8 cellular contexts compared by ENCODE assay signal in genomic region chr3:140942221-140943104, GRCh38. TPM values are rescaled to one million over a fixed set of nuclear protein-coding genes. Genes with fewer than 3 reads are reported as not detected.
DNase-seq lines count a peak whose midpoint lies in the region; ATAC-seq and TF ChIP-seq lines count a peak whose summit lies in the region.

No MANE protein-coding gene starts in this region.

- H3K27ac Mint-ChIP-seq in progenitor cell of endocrine pancreas: peak overlapping the region; percentile 99

- H3K27me3 ChIP-seq in adipocyte (replicated peaks; ENCODE audit: control insufficient read depth, insufficient read depth, low read length) (no peaks in the 10 kb centered on the region), left ventricle myocardium inferior (ENCODE audit: low read depth) (no peaks in the 10 kb centered on the region)

- peak overlapping the region; percentile 97 for H3K9ac ChIP-seq in adipocyte (ENCODE audit: low read length)

- H3K4me3 ChIP-seq in adipocyte (ENCODE audit: low read length) (peak overlapping the region; percentile 98), left ventricle myocardium inferior (peak overlapping the region; percentile 94)

- peak overlapping the region; percentile 93 for H3K4me3 Mint-ChIP-seq in progenitor cell of endocrine pancreas (ENCODE audit: low read depth)

- intact Hi-C loops in left ventricle myocardium inferior (cut with micrococcal nuclease): no loop called here

- DNase-seq in DMS114 treated with DMSO at 0.1 percent for 48 hours (lab: John Stamatoyannopoulos, UW; ENCODE audit: unreplicated experiment) (peak; percentile 25), GM20000 (ENCODE audit: low spot score) (peak; percentile 69), HS-5 (ENCODE audit: low read depth) (peak; percentile 35), SK-MEL-5 (ENCODE audit: low read depth, low spot score) (peak; percentile 71), adipocyte (ENCODE audit: low read depth) (peak; percentile 85), left ventricle myocardium inferior (peak; percentile 61), progenitor cell of endocrine pancreas (ENCODE audit: low spot score, unreplicated experiment) (peak; percentile 57)

- H3K36me3 ChIP-seq in adipocyte (ENCODE audit: control insufficient read depth, insufficient read depth, low read length, severe bottlenecking) (no peaks in the 10 kb centered on the region), left ventricle myocardium inferior (no peaks in the 10 kb centered on the region)

- peaks cover 27% of the 10 kb centered on the region for H3K4me1 ChIP-seq in adipocyte (ENCODE audit: control insufficient read depth, insufficient read depth, low read length)
- peaks cover 54% of the 10 kb centered on the region for H3K4me1 ChIP-seq in left ventricle myocardium inferior

- TF ChIP-seq CTCF in GM20000 (IDR thresholded peaks at IDR 0.05; ENCODE audit: extremely low read depth, missing control alignments): no peak
- no peak for TF ChIP-seq CTCF in left ventricle myocardium inferior (IDR thresholded peaks at IDR 0.05; ENCODE audit: borderline replicate concordance)
- no peak for TF ChIP-seq CTCF in progenitor cell of endocrine pancreas (IDR thresholded peaks at IDR 0.05; ENCODE audit: unreplicated experiment)

- H3K27ac ChIP-seq in left ventricle myocardium inferior (replicated peaks): peak overlapping the region; percentile 98

- ATAC-seq in GM18520 (IDR thresholded peaks at IDR 0.05; ENCODE audit: unreplicated experiment): no peak

- peaks cover 8% of the 10 kb centered on the region for H3K36me3 Mint-ChIP-seq in progenitor cell of endocrine pancreas (ENCODE audit: insufficient read depth)

- H3K4me1 Mint-ChIP-seq in progenitor cell of endocrine pancreas (ENCODE audit: low read depth): peaks cover 38% of the 10 kb centered on the region

- peaks cover 4% of the 10 kb centered on the region for H3K9me3 Mint-ChIP-seq in progenitor cell of endocrine pancreas (ENCODE audit: low read depth)

- no peaks in the 10 kb centered on the region for H3K9me3 ChIP-seq in adipocyte (ENCODE audit: control insufficient read depth, low read length)
- H3K9me3 ChIP-seq in left ventricle myocardium inferior (replicated peaks): peaks cover 7% of the 10 kb centered on the region

- in situ Hi-C loops in SK-MEL-5 (cut with HindIII; ENCODE audit: low pct_unique_long_range_greater_than_20kb, low sequenced_read_pairs): no loop called here

- no peaks in the 10 kb centered on the region for H3K27me3 Mint-ChIP-seq in progenitor cell of endocrine pancreas

RNA-seq across cellular contexts. Expression of gene SLC25A36, which starts 0.8 kb away (rescaled TPM):
- 92.5 and 97.8 TPM in 2 replicates for total RNA-seq in SK-MEL-5 (2014; rRNA removed; shearing (Covaris generic))
- polyA plus RNA-seq in SK-MEL-5 (2015; cell fraction: cytosol; rRNA removed): 39.0 and 54.0 TPM in 2 replicates
- 432 and 527 TPM in 2 replicates for polyA plus RNA-seq in SK-MEL-5 (2015; cell fraction: nucleus; rRNA removed)
- total RNA-seq in left ventricle myocardium inferior (67.7 TPM), progenitor cell of endocrine pancreas (130 and 136 TPM in 2 replicates)

Comparison
In these comparisons a context has a peak if more than half of its experiments do, and no peak if none do; other contexts are left out.
1. DNase-seq: peak in every context shown above with its lines; median percentile 85 in adipocyte; 71 in SK-MEL-5; 69 in GM20000; 61 in left ventricle myocardium inferior; 57 in progenitor cell of endocrine pancreas; 35 in HS-5; 25 in DMS114 treated with DMSO at 0.1 percent for 48 hours.